Comparison of ENCODE assay signal across 10 cellular contexts in genomic region chr6:106770081-106770480, GRCh38.
"Had no signal": no experiment of that assay in that cellular context is flagged by ENCODE, and none has a peak within 500 bp of the region (broad histone marks: within the 10 kb centered on the region; RNA-seq: fewer than 3 reads in every experiment).

No MANE protein-coding gene starts in this region.

- H3K36me3 ChIP-seq: HAP-1 had no signal

- H3K4me3 ChIP-seq: GM23248, GM23338, HAP-1 had no signal

- H3K27ac ChIP-seq: GM23248 had no signal

- FAIRE-seq: H54 had no signal

- DNase-seq: GM23248, GOT3, H7, H9, HCEC 1CT, HFFc6 had no signal

- ATAC-seq: GM23338, HCT116 had no signal

- H3K4me1 ChIP-seq: HAP-1 had no signal

- H3K4me3 Mint-ChIP-seq: GM23338, H9, HFFc6 had no signal

- H3K27ac Mint-ChIP-seq: GM23338, H9, HFFc6 had no signal
